In the genomic region with DNA sequence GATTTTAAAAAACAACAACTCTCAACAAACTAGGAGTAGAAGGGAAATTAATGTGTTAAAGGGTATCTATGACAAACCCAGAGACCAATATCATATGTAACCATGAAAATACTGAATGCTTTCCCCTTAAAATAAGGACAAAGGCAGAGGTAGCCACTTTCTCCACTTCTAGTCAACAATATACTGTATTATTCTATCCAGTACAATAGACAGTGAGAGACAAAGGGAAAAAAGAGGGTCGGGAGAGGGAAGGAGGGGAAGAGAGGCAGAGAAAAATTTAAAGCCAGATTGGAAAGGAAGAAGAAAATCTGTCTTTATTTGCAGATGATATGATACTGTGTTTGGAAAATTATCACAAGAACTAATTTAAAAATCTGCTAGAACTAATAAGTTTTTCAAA, we compare ENCODE assay signal across 23 cellular contexts. TPM values are rescaled to one million over a fixed set of nuclear protein-coding genes. Genes with fewer than 3 reads are reported as not detected.
DNase-seq lines count a peak whose midpoint lies in the region; ATAC-seq and TF ChIP-seq lines count a peak whose summit lies in the region.
"Had no signal": no experiment of that assay in that cellular context is flagged by ENCODE, and none has a peak within 500 bp of the region (broad histone marks: within the 10 kb centered on the region; RNA-seq: fewer than 3 reads in every experiment).

No MANE protein-coding gene starts in this region.

- H3K9me3 Mint-ChIP-seq in HFFc6: peaks cover 22% of the 10 kb centered on the region
- peaks cover 0 to 3% of the 10 kb centered on the region in 2 donors for H3K9me3 Mint-ChIP-seq in effector memory CD8-positive, alpha-beta T cell
- H3K9me3 Mint-ChIP-seq in CD4-positive, alpha-beta memory T cell: peaks cover 0 to 13% (median 10%) of the 10 kb centered on the region in 8 donors

- peaks cover 39% of the 10 kb centered on the region for H3K36me3 Mint-ChIP-seq in HFFc6 (ENCODE audit: low read depth)
- no peaks in the 10 kb centered on the region for H3K36me3 Mint-ChIP-seq in effector memory CD8-positive, alpha-beta T cell (ENCODE audit: insufficient read depth)
- peaks cover 0 to 2% of the 10 kb centered on the region in 2 donors for H3K36me3 Mint-ChIP-seq in CD4-positive, alpha-beta memory T cell
- H3K36me3 Mint-ChIP-seq: CD4-positive, CD25-positive, alpha-beta regulatory T cell; CD8-positive, alpha-beta T cell had no signal

- H3K27ac ChIP-seq in substantia nigra (ENCODE audit: low read depth, low read length, poor library complexity, severe bottlenecking): peak overlapping the region; percentile 23
- H3K27ac ChIP-seq in CD4-positive, alpha-beta memory T cell (ENCODE audit: low read depth, low read length): no peak overlapping the region
- H3K27ac ChIP-seq: BLaER1 had no signal

- H3K36me3 ChIP-seq in CD4-positive, alpha-beta memory T cell (ENCODE audit: insufficient read depth, low read length): no peaks in the 10 kb centered on the region
- H3K36me3 ChIP-seq: BE2C, BLaER1 had no signal

- no peaks in the 10 kb centered on the region for H3K27me3 ChIP-seq in CD4-positive, alpha-beta memory T cell (ENCODE audit: insufficient read depth, low read length)
- H3K27me3 ChIP-seq: BE2C, BLaER1 had no signal

- ATAC-seq in effector memory CD8-positive, alpha-beta T cell (replicated peaks): no peak
- ATAC-seq: CD8-positive, alpha-beta T cell; GM12878 had no signal

- H3K9me3 ChIP-seq in CD4-positive, alpha-beta memory T cell (ENCODE audit: control insufficient read depth in 1 of 2, low read length in 2 of 2): no peaks in the 10 kb centered on the region
- H3K9me3 ChIP-seq: BE2C had no signal

- no peaks in the 10 kb centered on the region for H3K27me3 Mint-ChIP-seq in HFFc6 (ENCODE audit: insufficient read depth)
- peaks cover 0 to 7% of the 10 kb centered on the region in 2 donors for H3K27me3 Mint-ChIP-seq in effector memory CD8-positive, alpha-beta T cell
- H3K27me3 Mint-ChIP-seq in CD4-positive, alpha-beta memory T cell: peaks cover 1 to 5% of the 10 kb centered on the region in 2 donors
- H3K27me3 Mint-ChIP-seq: CD4-positive, CD25-positive, alpha-beta regulatory T cell had no signal

- intact Hi-C loops in CD4-positive, alpha-beta memory T cell (cut with micrococcal nuclease): no loop called here

- no peak overlapping the region for H3K27ac Mint-ChIP-seq in HFFc6
- no peak overlapping the region for H3K27ac Mint-ChIP-seq in effector memory CD8-positive, alpha-beta T cell
- no peak overlapping the region for H3K27ac Mint-ChIP-seq in CD4-positive, alpha-beta memory T cell
- H3K27ac Mint-ChIP-seq: CD14-positive monocyte; CD8-positive, alpha-beta T cell had no signal

- peaks cover 31% of the 10 kb centered on the region for H3K4me1 Mint-ChIP-seq in HFFc6 (ENCODE audit: low read depth)
- peaks cover 0 to 10% of the 10 kb centered on the region in 2 donors for H3K4me1 Mint-ChIP-seq in effector memory CD8-positive, alpha-beta T cell (ENCODE audit: low read depth in 2 of 2)
- no peaks in the 10 kb centered on the region for H3K4me1 Mint-ChIP-seq in CD4-positive, alpha-beta memory T cell
- H3K4me1 Mint-ChIP-seq: CD4-positive, CD25-positive, alpha-beta regulatory T cell had no signal

- DNase-seq in globus pallidus (ENCODE audit: low spot score): peak; percentile 70
- peak; percentile 18 for DNase-seq in midbrain (lab: John Stamatoyannopoulos, UW)
- no peak for DNase-seq in substantia nigra (lab: John Stamatoyannopoulos, UW)
- DNase-seq in HFFc6: no peak
- DNase-seq in activated CD4-positive, CD25-positive, alpha-beta regulatory T cell (lab: John Stamatoyannopoulos, UW): no peak
- no peak for DNase-seq in effector memory CD8-positive, alpha-beta T cell
- no peak for DNase-seq in CD4-positive, alpha-beta memory T cell
- DNase-seq: 8988T; ACHN; BE2C; C1 segment of cervical spinal cord; Caco-2; Calu3; CD4-positive, CD25-positive, alpha-beta regulatory T cell; CD8-positive, alpha-beta T cell; DMS79 treated with DMSO at 0.1 percent for 48 hours; GDM1 had no signal

- no peaks in the 10 kb centered on the region for H3K4me1 ChIP-seq in CD4-positive, alpha-beta memory T cell (ENCODE audit: insufficient read depth, low read length)
- H3K4me1 ChIP-seq: BE2C, BLaER1, Caco-2 had no signal

- no peak overlapping the region for H3K4me3 ChIP-seq in CD4-positive, alpha-beta memory T cell (ENCODE audit: low read length in 2 of 2)
- H3K4me3 ChIP-seq: BLaER1, GM12878 had no signal

- POLR2A ChIA-PET in CD4-positive, alpha-beta memory T cell (lab: Charles Lee; ENCODE audit: partially characterized antibody): no interaction called here

- TF ChIP-seq CTCF in HFFc6 (IDR thresholded peaks at IDR 0.05): no peak

- no peak overlapping the region for H3K4me3 Mint-ChIP-seq in HFFc6
- H3K4me3 Mint-ChIP-seq in effector memory CD8-positive, alpha-beta T cell: no peak overlapping the region
- H3K4me3 Mint-ChIP-seq in CD4-positive, alpha-beta memory T cell: no peak overlapping the region
- H3K4me3 Mint-ChIP-seq: CD14-positive monocyte; CD4-positive, CD25-positive, alpha-beta regulatory T cell; CD8-positive, alpha-beta T cell had no signal

- CTCF ChIA-PET in CD4-positive, alpha-beta memory T cell (lab: Charles Lee; ENCODE audit: partially characterized antibody): no interaction called here

RNA-seq across cellular contexts. Expression of gene WDFY4, which starts 39.1 kb away (rescaled TPM):
- total RNA-seq in HFFc6 (2021; fragmentation: NEBNext Ultra II Directional; extraction: Animal tissue kit (Norgen Biotek cat#: 25700)): not detected
- under 1 TPM; 0.81 to 1.00 TPM for total RNA-seq in CD4-positive, alpha-beta memory T cell
- under 1 TPM in 1 of 2 donors, not detected in 1; 0.29 TPM for polyA plus RNA-seq in CD4-positive, alpha-beta memory T cell
- total RNA-seq: A673, Caco-2, Calu3, G401 had no signal
- polyA plus RNA-seq: AG04450 had no signal

RNA-seq across cellular contexts. Expression of gene ARHGAP22, which starts 40.7 kb away (rescaled TPM):
- 100 to 1,000 TPM in 1 of 6 experiments, 10 to 100 TPM in 5; 74.3 to 117 (median 95.7) TPM for total RNA-seq in HFFc6 (2021; fragmentation: NEBNext Ultra II Directional; extraction: Animal tissue kit (Norgen Biotek cat#: 25700))
- under 1 TPM; 0.20 to 0.83 TPM for total RNA-seq in CD4-positive, alpha-beta memory T cell
- not detected for polyA plus RNA-seq in CD4-positive, alpha-beta memory T cell
- total RNA-seq: CD8-positive, alpha-beta T cell had no signal
- polyA plus RNA-seq: CD4-positive, CD25-positive, alpha-beta regulatory T cell had no signal

Comparison
In these comparisons a context has a peak if more than half of its experiments do, and no peak if none do; other contexts are left out.
1. DNase-seq: peak in globus pallidus (single experiment) and midbrain (single experiment); none in substantia nigra (0 of 49), HFFc6 (single experiment), activated CD4-positive, CD25-positive, alpha-beta regulatory T cell (0 of 4), effector memory CD8-positive, alpha-beta T cell (0 of 3) and CD4-positive, alpha-beta memory T cell (0 of 5).
2. RNA of gene ARHGAP22, which starts 40.7 kb away (total RNA-seq): 74.3 to 117 TPM in HFFc6; 0.20 to 0.83 TPM in CD4-positive, alpha-beta memory T cell; every median in the first group is over 10 times any median in the second.